ENCODE assay signal across 25 cellular contexts in genomic region chr1:227453962-227454361, GRCh38.
"Had no signal": no experiment of that assay in that cellular context is flagged by ENCODE, and none has a peak within 500 bp of the region (broad histone marks: within the 10 kb centered on the region; RNA-seq: fewer than 3 reads in every experiment).

No MANE protein-coding gene starts in this region.

- H3K79me2 ChIP-seq: hepatocyte had no signal

- H3K9me3 ChIP-seq: left ventricle myocardium inferior, neutrophil, ovary, psoas muscle, right atrium auricular region, tibial artery had no signal

- H3K36me3 ChIP-seq: left ventricle myocardium inferior, neutrophil, ovary, right atrium auricular region, tibial artery had no signal

- H3K36me3 Mint-ChIP-seq: natural killer cell had no signal

- H3K27me3 ChIP-seq: hepatocyte, ovary, right atrium auricular region had no signal

- H3K4me3 Mint-ChIP-seq: activated CD4-positive, alpha-beta memory T cell treated with anti-CD3 and anti-CD28 coated beads, Interleukin-2, amount 10 ng/mL, durations not matched to agents 7 days and 5 days; activated CD4-positive, alpha-beta T cell treated with anti-CD3 and anti-CD28 coated beads, Interleukin-2, amount 10 ng/mL, durations not matched to agents 24 days and 14 days; activated naive CD8-positive, alpha-beta T cell treated with anti-CD3 and anti-CD28 coated beads, Interleukin-2, amount 50 U/mL, for 24 hours; activated T-cell treated with anti-CD3 and anti-CD28 coated beads, Interleukin-2, amount 50 U/mL, for 72 hours; dendritic cell treated with granulocyte-macrophage colony-stimulating factor and Interleukin-4, amounts not matched to agents 40 ng/mL and 50 ng/mL, for 4 days; immature natural killer cell; natural killer cell; stimulated activated naive CD8-positive, alpha-beta T cell treated with anti-CD3 and anti-CD28 coated beads, Interleukin-15, amount 100 ng/mL, for 72 hours had no signal

- H3K4me2 ChIP-seq: hepatocyte had no signal

- DNase-seq: activated CD4-positive, alpha-beta memory T cell treated with anti-CD3 and anti-CD28 coated beads, Interleukin-2, amount 10 ng/mL, durations not matched to agents 7 days and 5 days; activated CD4-positive, alpha-beta T cell treated with anti-CD3 and anti-CD28 coated beads, Interleukin-2, amount 10 ng/mL, durations not matched to agents 24 days and 14 days; activated effector memory CD4-positive, alpha-beta T cell treated with Interleukin-2 at 50 U/mL for 16 hours; activated naive CD4-positive, alpha-beta T cell treated with anti-CD3 and anti-CD28 coated beads, Interleukin-2, amount 50 U/mL, for 16 hours; activated naive CD8-positive, alpha-beta T cell treated with anti-CD3 and anti-CD28 coated beads, Interleukin-2, amount 50 U/mL, for 24 hours; activated T-cell treated with anti-CD3 and anti-CD28 coated beads, Interleukin-2, amount 50 U/mL, for 72 hours; effector CD4-positive, alpha-beta T cell; erythroblast; foreskin melanocyte; glutamatergic neuron; immature natural killer cell; kidney glomerular epithelial cell; left ventricle myocardium inferior; natural killer cell; ovary; psoas muscle; stimulated activated CD4-positive, alpha-beta T cell treated with anti-CD3 and anti-CD28 coated beads, Interleukin-1b, Interleukin-23, amount 100 ng/mL, for 48 hours; stimulated activated naive CD8-positive, alpha-beta T cell treated with anti-CD3 and anti-CD28 coated beads, Interleukin-15, amount 100 ng/mL, for 72 hours; tibial artery had no signal

- H3K4me1 Mint-ChIP-seq: activated CD4-positive, alpha-beta memory T cell treated with anti-CD3 and anti-CD28 coated beads, Interleukin-2, amount 10 ng/mL, durations not matched to agents 7 days and 5 days; activated CD4-positive, alpha-beta T cell treated with anti-CD3 and anti-CD28 coated beads, Interleukin-2, amount 10 ng/mL, durations not matched to agents 24 days and 14 days; immature natural killer cell; natural killer cell had no signal

- H3K4me3 ChIP-seq: hepatocyte, left ventricle myocardium inferior, ovary, psoas muscle, right atrium auricular region, tibial artery had no signal

- H3K27ac ChIP-seq: hepatocyte, left ventricle myocardium inferior, neutrophil, ovary, psoas muscle, right atrium auricular region, tibial artery, VCaP had no signal

- H3K4me1 ChIP-seq: left ventricle myocardium inferior, psoas muscle, right atrium auricular region, tibial artery had no signal

- ATAC-seq: activated CD4-positive, CD25-positive, alpha-beta regulatory T cell treated with anti-CD3 and anti-CD28 coated beads, Interleukin-2, amount 50 U/mL, for 24 hours; activated naive CD8-positive, alpha-beta T cell treated with anti-CD3 and anti-CD28 coated beads, Interleukin-2, amount 50 U/mL, for 24 hours; activated T-cell treated with anti-CD3 and anti-CD28 coated beads, Interleukin-2, amount 50 U/mL, for 72 hours; natural killer cell; psoas muscle; stimulated activated naive CD8-positive, alpha-beta T cell treated with anti-CD3 and anti-CD28 coated beads, Interleukin-15, amount 100 ng/mL, for 72 hours had no signal

- H2AFZ ChIP-seq: hepatocyte had no signal

- H3K27ac Mint-ChIP-seq: activated CD4-positive, alpha-beta memory T cell treated with anti-CD3 and anti-CD28 coated beads, Interleukin-2, amount 10 ng/mL, durations not matched to agents 7 days and 5 days; activated CD4-positive, alpha-beta T cell treated with anti-CD3 and anti-CD28 coated beads, Interleukin-2, amount 10 ng/mL, durations not matched to agents 24 days and 14 days; activated naive CD8-positive, alpha-beta T cell treated with anti-CD3 and anti-CD28 coated beads, Interleukin-2, amount 50 U/mL, for 24 hours; activated T-cell treated with anti-CD3 and anti-CD28 coated beads, Interleukin-2, amount 50 U/mL, for 72 hours; dendritic cell treated with granulocyte-macrophage colony-stimulating factor and Interleukin-4, amounts not matched to agents 40 ng/mL and 50 ng/mL, for 4 days; immature natural killer cell; natural killer cell had no signal
